8 cellular contexts compared by ENCODE assay signal in the genomic region with DNA sequence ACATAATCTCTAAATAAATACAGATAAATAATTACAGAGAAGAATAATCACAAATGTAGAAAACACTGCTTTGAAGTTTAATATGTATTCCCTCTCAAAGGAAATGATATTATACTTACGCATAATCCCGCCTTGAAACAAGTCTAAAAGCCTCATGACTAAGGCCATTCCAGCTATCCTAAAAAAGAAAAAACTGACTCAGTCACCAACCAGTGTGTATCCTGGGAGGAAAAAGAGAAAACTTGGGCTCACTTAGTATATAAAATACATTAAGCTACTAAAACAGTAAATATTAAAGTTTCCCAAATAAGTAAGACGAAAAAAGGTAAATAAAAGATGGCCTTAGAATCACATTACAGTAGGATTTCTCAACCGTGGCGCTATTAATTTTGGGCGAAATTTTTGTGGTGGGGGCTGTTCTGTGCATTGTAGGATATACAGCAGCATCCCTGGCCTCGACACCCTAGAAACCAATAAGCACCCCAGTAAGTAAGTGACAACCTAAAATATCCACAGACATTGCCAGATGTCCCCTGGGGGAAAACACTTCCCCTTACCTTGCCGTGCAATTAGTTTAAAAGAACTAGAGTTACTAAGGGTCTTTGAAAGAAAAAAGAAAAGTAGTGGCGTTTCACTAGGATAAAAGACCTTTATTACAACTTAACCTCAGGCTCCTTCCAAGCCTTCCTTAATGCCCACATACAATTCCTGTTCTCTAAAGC. TPM values are rescaled to one million over a fixed set of nuclear protein-coding genes. Genes with fewer than 3 reads are reported as not detected.
DNase-seq lines count a peak whose midpoint lies in the region; ATAC-seq and TF ChIP-seq lines count a peak whose summit lies in the region.

No MANE protein-coding gene starts in this region.

- DNase-seq in AG09309 (ENCODE audit: low read depth) (no peak), Karpas-422 (peak; percentile 79), colonic mucosa (no peak), naive B cell (peak; percentile 28), NCI-H2171 (lab: John Stamatoyannopoulos, UW) (no peak), HEK293T (ENCODE audit: extremely low spot score) (no peak), HUDEP-2 (lab: John Stamatoyannopoulos, UW; ENCODE audit: unreplicated experiment in 76 of 76) (no peak)
- DNase-seq in stimulated activated CD4-positive, alpha-beta T cell treated with anti-CD3 and anti-CD28 coated beads, Interleukin-4, amount 100 ng/mL, for 1 hour, result no peak

- peak overlapping the region; percentile 92 for H3K4me2 ChIP-seq in Karpas-422 (ENCODE audit: low read depth, low read length, poor library complexity, severe bottlenecking)

- no peak for ATAC-seq in naive B cell (ENCODE audit: low read depth in 2 of 2)

- no peaks in the 10 kb centered on the region for H3K9me2 ChIP-seq in Karpas-422 (replicated peaks; ENCODE audit: insufficient read depth, low read length)

- H4K20me1 ChIP-seq in Karpas-422 (ENCODE audit: insufficient read depth, low read depth, low read length), result peaks cover 6% of the 10 kb centered on the region; the same call in 1 of the 2 replicates

- no peak overlapping the region for H2AFZ ChIP-seq in Karpas-422 (ENCODE audit: low read length)

- H3K36me3 ChIP-seq in Karpas-422 (ENCODE audit: insufficient read depth, low read length) (peaks cover 27% of the 10 kb centered on the region), colonic mucosa (peaks cover 24% of the 10 kb centered on the region)

- H3K27me3 ChIP-seq in Karpas-422 (ENCODE audit: low read length), result no peaks in the 10 kb centered on the region
- no peaks in the 10 kb centered on the region for H3K27me3 ChIP-seq in colonic mucosa

- CTCF ChIA-PET in HEK293T (lab: Yijun Ruan, JAX), result no interaction called here

- intact Hi-C loops in colonic mucosa (cut with DNase I), result no loop called here

- H3K9me3 ChIP-seq in Karpas-422 (ENCODE audit: low read length) (no peaks in the 10 kb centered on the region), colonic mucosa (no peaks in the 10 kb centered on the region)

- H3K4me3 ChIP-seq in AG09309 (ENCODE audit: control insufficient read depth, low read depth, low read length) (peak overlapping the region; percentile 94), Karpas-422 (ENCODE audit: low read length) (peak overlapping the region; percentile 85), colonic mucosa (peak overlapping the region; percentile 87)

- peaks cover 50% of the 10 kb centered on the region for H3K79me2 ChIP-seq in Karpas-422 (ENCODE audit: low read length)

- H3K9ac ChIP-seq in Karpas-422 (ENCODE audit: low read length) (peak overlapping the region; percentile 88), colonic mucosa (ENCODE audit: low read depth in 2 of 2, low read length in 2 of 2) (peak overlapping the region; percentile 94 to 97)

- TF ChIP-seq CTCF in AG09309 (IDR thresholded peaks at IDR 0.05; ENCODE audit: control insufficient read depth, insufficient read depth, low read depth, low read length, missing control alignments) (no peak), colonic mucosa (IDR thresholded peaks at IDR 0.05) (no peak)

- no peaks in the 10 kb centered on the region for H3K27me3 Mint-ChIP-seq in naive B cell

- peak overlapping the region; percentile 100 for H3K27ac Mint-ChIP-seq in naive B cell

- peaks cover 0 to 14% of the 10 kb centered on the region in 2 donors for H3K36me3 Mint-ChIP-seq in naive B cell

- H3K4me3 Mint-ChIP-seq in naive B cell, result peak overlapping the region; percentile 87 to 99 (median 97)

- H3K9me3 Mint-ChIP-seq in naive B cell, result peaks cover 0 to 3% (median 0%) of the 10 kb centered on the region in 7 donors

- H3K4me1 Mint-ChIP-seq in naive B cell, result peaks cover 20 to 32% (median 31%) of the 10 kb centered on the region in 3 donors

- H3K4me1 ChIP-seq in Karpas-422 (ENCODE audit: low read length) (peaks cover 15% of the 10 kb centered on the region), colonic mucosa (no peaks in the 10 kb centered on the region)

- H3K27ac ChIP-seq in Karpas-422 (ENCODE audit: low read length) (peak overlapping the region; percentile 85), colonic mucosa (peak overlapping the region; percentile 96)

- POLR2A ChIA-PET in HEK293T (lab: Yijun Ruan, JAX), result interaction anchor here (0.7 to 4.4 kb wide), 4 partner anchors 10 to 31 kb away, joined by 3 to 31 read pairs (median 3); a partner anchor contains a TSS

TF ChIP-seq in HEK293T, 16 proteins besides CTCF, POLR2A, EP300 and RAD21:
- no peak for TF ChIP-seq L3MBTL2 (conservative IDR thresholded peaks at IDR 0.05)
- TF ChIP-seq FOXK2 (IDR thresholded peaks at IDR 0.05), result no peak
- TF ChIP-seq NFRKB (IDR thresholded peaks at IDR 0.05), result no peak
- TF ChIP-seq TARDBP (IDR thresholded peaks at IDR 0.05), result no peak
- no peak for TF ChIP-seq ZNF384 (IDR thresholded peaks at IDR 0.05)
- TF ChIP-seq ARNT (IDR thresholded peaks at IDR 0.05), result no peak
- TF ChIP-seq SP1 (IDR thresholded peaks at IDR 0.05), result no peak
- TF ChIP-seq HDGF (IDR thresholded peaks at IDR 0.05; ENCODE audit: borderline replicate concordance), result no peak
- no peak for TF ChIP-seq SUZ12 (IDR thresholded peaks at IDR 0.05)
- TF ChIP-seq BHLHE40 (IDR thresholded peaks at IDR 0.05; ENCODE audit: borderline replicate concordance), result no peak
- TF ChIP-seq LEF1 (IDR thresholded peaks at IDR 0.05; ENCODE audit: borderline replicate concordance), result no peak
- no peak for TF ChIP-seq FOXA1 (IDR thresholded peaks at IDR 0.05)
- TF ChIP-seq, protein P1, sequence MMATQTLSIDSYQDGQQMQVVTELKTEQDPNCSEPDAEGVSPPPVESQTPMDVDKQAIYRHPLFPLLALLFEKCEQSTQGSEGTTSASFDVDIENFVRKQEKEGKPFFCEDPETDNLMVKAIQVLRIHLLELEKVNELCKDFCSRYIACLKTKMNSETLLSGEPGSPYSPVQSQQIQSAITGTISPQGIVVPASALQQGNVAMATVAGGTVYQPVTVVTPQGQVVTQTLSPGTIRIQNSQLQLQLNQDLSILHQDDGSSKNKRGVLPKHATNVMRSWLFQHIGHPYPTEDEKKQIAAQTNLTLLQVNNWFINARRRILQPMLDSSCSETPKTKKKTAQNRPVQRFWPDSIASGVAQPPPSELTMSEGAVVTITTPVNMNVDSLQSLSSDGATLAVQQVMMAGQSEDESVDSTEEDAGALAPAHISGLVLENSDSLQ (IDR thresholded peaks at IDR 0.05), result no peak
- TF ChIP-seq ELF4 (IDR thresholded peaks at IDR 0.05), result no peak

RNA-seq across cellular contexts. Expression of a gene that starts 1.1 kb away (rescaled TPM):
- total RNA-seq in Karpas-422 (2014; rRNA removed; shearing (Covaris generic); ENCODE audit: low replicate concordance), result 269 and 293 TPM in 2 replicates
- 100 to 1,000 TPM; 196 to 289 TPM for total RNA-seq in colonic mucosa
- polyA plus RNA-seq in naive B cell (ENCODE audit: low read depth in 6 of 6), result 100 to 1,000 TPM; 102 to 128 (median 109) TPM

RNA-seq across cellular contexts. Expression of a gene that starts 31.1 kb away (rescaled TPM):
- total RNA-seq in Karpas-422 (2014; rRNA removed; shearing (Covaris generic); ENCODE audit: low replicate concordance), result 52.1 and 100 TPM in 2 replicates
- total RNA-seq in colonic mucosa, result 10 to 100 TPM; 81.5 to 96.2 TPM
- 10 to 100 TPM; 18.4 to 35.0 (median 30.7) TPM for polyA plus RNA-seq in naive B cell (ENCODE audit: low read depth in 6 of 6)

Comparison
In these comparisons a context has a peak if more than half of its experiments do, and no peak if none do; other contexts are left out.
1. DNase-seq: peak in Karpas-422 (single experiment) and naive B cell (single experiment); none in AG09309 (single experiment), colonic mucosa (single experiment), NCI-H2171 (single experiment), HEK293T (single experiment), HUDEP-2 (0 of 76) and stimulated activated CD4-positive, alpha-beta T cell treated with anti-CD3 and anti-CD28 coated beads, Interleukin-4, amount 100 ng/mL, for 1 hour (single experiment).
2. Peak in every context shown above with its lines, with median percentiles within 50 percentile points of each other: H3K4me3 ChIP-seq.